Comparison of ENCODE assay signal across 8 cellular contexts in genomic region chr6:41706876-41707564, GRCh38. TPM values are rescaled to one million over a fixed set of nuclear protein-coding genes. Genes with fewer than 3 reads are reported as not detected.
DNase-seq lines count a peak whose midpoint lies in the region; ATAC-seq and TF ChIP-seq lines count a peak whose summit lies in the region.

No MANE protein-coding gene starts in this region.

- no peaks in the 10 kb centered on the region for H3K27me3 Mint-ChIP-seq in activated T-helper 1 cell treated with anti-CD3 and anti-CD28 coated beads, Interleukin-12 subunit alpha, Interleukin-12 subunit beta, Interleukin-2, Interleukin-4 antibody, amounts not matched to agents 30 ng/mL and 10 ng/mL and 1 ng/mL, durations not matched to agents 14 hours and 24 hours and 36 hours (ENCODE audit: insufficient read depth)

- 64 to 66% (median 64%) methylated on average over 9 of the region's 9 CpGs for WGBS in heart left ventricle, 4 donors

- no peaks in the 10 kb centered on the region for H3K9me3 ChIP-seq in heart left ventricle

- intact Hi-C loops in activated T-helper 1 cell treated with anti-CD3 and anti-CD28 coated beads, Interleukin-12 subunit alpha, Interleukin-12 subunit beta, Interleukin-2, Interleukin-4 antibody, amounts not matched to agents 30 ng/mL and 10 ng/mL and 1 ng/mL, durations not matched to agents 14 hours and 24 hours and 36 hours (cut with micrococcal nuclease): loop anchor here (1.0 kb wide), 1 partner anchor 28 kb away; the partner anchor contains the start of gene TFEB
- intact Hi-C loops in heart left ventricle (cut with DNase I): loop anchor here in 8 of 10 donors (1.0 to 10.0 kb wide), 5 partner anchors 28 to 78 kb away; partner anchors contain the start of genes TFEB (in 8 of the 8), FRS3 (in 1 of the 8), PRICKLE4 (in 1 of the 8) and TOMM6 (in 1 of the 8)

- no peak for TF ChIP-seq POLR2A in heart left ventricle (IDR thresholded peaks at IDR 0.05)

- peak overlapping the region in 11 of 12 donors; percentile 71 to 92 (median 84) for H3K27ac ChIP-seq in heart left ventricle

- ATAC-seq in heart left ventricle: peak in 3 of 4 donors; percentile 18 to 26 (median 22)

- peaks cover 0 to 9% (median 0%) of the 10 kb centered on the region in 9 donors for H3K36me3 ChIP-seq in heart left ventricle

- peak overlapping the region; percentile 4 for H3K4me3 Mint-ChIP-seq in activated T-helper 1 cell treated with anti-CD3 and anti-CD28 coated beads, Interleukin-12 subunit alpha, Interleukin-12 subunit beta, Interleukin-2, Interleukin-4 antibody, amounts not matched to agents 30 ng/mL and 10 ng/mL and 1 ng/mL, durations not matched to agents 14 hours and 24 hours and 36 hours

- H3K9me3 Mint-ChIP-seq in activated T-helper 1 cell treated with anti-CD3 and anti-CD28 coated beads, Interleukin-12 subunit alpha, Interleukin-12 subunit beta, Interleukin-2, Interleukin-4 antibody, amounts not matched to agents 30 ng/mL and 10 ng/mL and 1 ng/mL, durations not matched to agents 14 hours and 24 hours and 36 hours: no peaks in the 10 kb centered on the region

- TF ChIP-seq CTCF in heart left ventricle (IDR thresholded peaks at IDR 0.05): no peak

- H3K36me3 Mint-ChIP-seq in activated T-helper 1 cell treated with anti-CD3 and anti-CD28 coated beads, Interleukin-12 subunit alpha, Interleukin-12 subunit beta, Interleukin-2, Interleukin-4 antibody, amounts not matched to agents 30 ng/mL and 10 ng/mL and 1 ng/mL, durations not matched to agents 14 hours and 24 hours and 36 hours (ENCODE audit: low read depth): no peaks in the 10 kb centered on the region

- peaks cover 27% of the 10 kb centered on the region for H3K4me1 Mint-ChIP-seq in activated T-helper 1 cell treated with anti-CD3 and anti-CD28 coated beads, Interleukin-12 subunit alpha, Interleukin-12 subunit beta, Interleukin-2, Interleukin-4 antibody, amounts not matched to agents 30 ng/mL and 10 ng/mL and 1 ng/mL, durations not matched to agents 14 hours and 24 hours and 36 hours (ENCODE audit: low read depth)

- H3K27me3 ChIP-seq in heart left ventricle: no peaks in the 10 kb centered on the region

- H3K4me3 ChIP-seq in heart left ventricle: peak overlapping the region in 1 of 12 donors; percentile 10

- H3K27ac Mint-ChIP-seq in activated T-helper 1 cell treated with anti-CD3 and anti-CD28 coated beads, Interleukin-12 subunit alpha, Interleukin-12 subunit beta, Interleukin-2, Interleukin-4 antibody, amounts not matched to agents 30 ng/mL and 10 ng/mL and 1 ng/mL, durations not matched to agents 14 hours and 24 hours and 36 hours: peak overlapping the region; percentile 83

- peaks cover 13 to 89% (median 62%) of the 10 kb centered on the region in 12 donors for H3K4me1 ChIP-seq in heart left ventricle

- peak; percentile 60 for DNase-seq in SIG-M5 treated with dmso at 0.1 percent for 504 hours (lab: John Stamatoyannopoulos, UW; ENCODE audit: unreplicated experiment)
- DNase-seq in SIG-M5 (lab: John Stamatoyannopoulos, UW): no peak
- DNase-seq in activated T-helper 1 cell treated with anti-CD3 and anti-CD28 coated beads, Interleukin-12 subunit alpha, Interleukin-12 subunit beta, Interleukin-2, Interleukin-4 antibody, amounts not matched to agents 30 ng/mL and 10 ng/mL and 1 ng/mL, durations not matched to agents 14 hours and 24 hours and 36 hours (ENCODE audit: low spot score): no peak
- DNase-seq in heart left ventricle: peak in 2 of 5 donors; percentile 33 to 57
- DNase-seq in stimulated activated CD4-positive, alpha-beta T cell treated with anti-CD3 and anti-CD28 coated beads, Interleukin-2, amount 100 ng/mL, for 24 hours: peak; percentile 27 to 31
- no peak for DNase-seq in ecto neural progenitor cell (ENCODE audit: low spot score)
- DNase-seq in central memory CD4-positive, alpha-beta T cell: no peak
- no peak for DNase-seq in H4 (ENCODE audit: low spot score)

RNA-seq across cellular contexts. Expression of gene TFEB, which starts 28.4 kb away (rescaled TPM):
- total RNA-seq in activated T-helper 1 cell treated with anti-CD3 and anti-CD28 coated beads, Interleukin-12 subunit alpha, Interleukin-12 subunit beta, Interleukin-2, Interleukin-4 antibody, amounts not matched to agents 30 ng/mL and 10 ng/mL and 1 ng/mL, durations not matched to agents 14 hours and 24 hours and 36 hours: 15.6 and 17.2 TPM in 2 replicates
- total RNA-seq in heart left ventricle: 10 to 100 TPM; 26.2 to 47.2 (median 41.1) TPM
- polyA plus RNA-seq in heart left ventricle: 10 to 100 TPM; 37.7 to 40.1 TPM
- 1.6 and 9.2 TPM in 2 replicates for total RNA-seq in H4 (2014; rRNA removed; shearing (Covaris generic))

RNA-seq across cellular contexts. Expression of gene PGC, which starts 40.2 kb away (rescaled TPM):
- 0.60 TPM in 1 of 2 replicates, not detected in the other for total RNA-seq in activated T-helper 1 cell treated with anti-CD3 and anti-CD28 coated beads, Interleukin-12 subunit alpha, Interleukin-12 subunit beta, Interleukin-2, Interleukin-4 antibody, amounts not matched to agents 30 ng/mL and 10 ng/mL and 1 ng/mL, durations not matched to agents 14 hours and 24 hours and 36 hours
- not detected for total RNA-seq in heart left ventricle
- polyA plus RNA-seq in heart left ventricle: 1 to 10 TPM in 1 of 2 donors, not detected in 1; 1.1 TPM
- not detected in 2 replicates for total RNA-seq in H4 (2014; rRNA removed; shearing (Covaris generic))

Comparison
In these comparisons a context has a peak if more than half of its experiments do, and no peak if none do; other contexts are left out.
1. DNase-seq: peak in SIG-M5 treated with dmso at 0.1 percent for 504 hours (single experiment) and stimulated activated CD4-positive, alpha-beta T cell treated with anti-CD3 and anti-CD28 coated beads, Interleukin-2, amount 100 ng/mL, for 24 hours (2 of 2); none in SIG-M5 (single experiment), activated T-helper 1 cell treated with anti-CD3 and anti-CD28 coated beads, Interleukin-12 subunit alpha, Interleukin-12 subunit beta, Interleukin-2, Interleukin-4 antibody, amounts not matched to agents 30 ng/mL and 10 ng/mL and 1 ng/mL, durations not matched to agents 14 hours and 24 hours and 36 hours (single experiment), ecto neural progenitor cell (single experiment), central memory CD4-positive, alpha-beta T cell (single experiment) and H4 (single experiment).